8 cellular contexts compared by ENCODE assay signal in the genomic region with DNA sequence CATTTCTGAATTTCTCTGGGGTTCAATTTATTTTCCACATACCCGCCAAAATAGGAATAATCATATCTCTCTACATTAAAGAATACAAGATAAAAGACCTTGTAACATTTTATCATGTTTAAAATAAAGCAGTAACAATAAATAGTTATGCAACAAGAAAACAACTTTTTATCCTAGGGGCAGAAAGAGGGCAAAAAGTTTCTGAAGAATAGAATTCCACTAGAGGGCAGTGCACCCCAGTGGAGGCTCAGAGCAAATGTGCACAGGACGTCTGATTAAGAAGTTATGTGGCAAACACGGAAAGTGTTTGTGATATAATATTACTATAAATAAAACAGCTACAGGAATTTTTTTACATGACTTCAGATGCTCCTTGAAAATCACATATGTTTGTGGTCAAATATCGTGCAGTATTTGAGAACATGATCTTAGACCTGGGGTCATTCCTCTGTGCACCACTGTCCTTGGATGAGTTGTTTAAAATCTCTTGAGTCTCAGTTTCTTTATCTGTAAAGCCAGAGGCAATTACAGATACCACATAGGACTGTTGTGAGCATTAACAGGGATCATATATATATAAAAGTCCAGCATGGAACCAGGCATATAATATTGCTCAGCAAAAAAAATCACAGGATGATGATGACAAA. TPM values are rescaled to one million over a fixed set of nuclear protein-coding genes. Genes with fewer than 3 reads are reported as not detected.
A peak's percentile ranks its signal among the peaks of the same experiment; 100 is the strongest.
DNase-seq lines count a peak whose midpoint lies in the region; ATAC-seq and TF ChIP-seq lines count a peak whose summit lies in the region.

No MANE protein-coding gene starts in this region.

- H3K27me3 ChIP-seq in adipocyte (replicated peaks; ENCODE audit: control insufficient read depth, insufficient read depth, low read length) (no peaks in the 10 kb centered on the region), left ventricle myocardium inferior (ENCODE audit: low read depth) (no peaks in the 10 kb centered on the region), sigmoid colon (no peaks in the 10 kb centered on the region)

- H3K36me3 ChIP-seq in adipocyte (ENCODE audit: control insufficient read depth, insufficient read depth, low read length, severe bottlenecking) (no peaks in the 10 kb centered on the region), left ventricle myocardium inferior (no peaks in the 10 kb centered on the region), sigmoid colon (no peaks in the 10 kb centered on the region)

- no peak overlapping the region for H3K9ac ChIP-seq in adipocyte (ENCODE audit: low read length)

- H3K27ac ChIP-seq in left ventricle myocardium inferior (replicated peaks) (no peak overlapping the region), sigmoid colon (no peak overlapping the region)

- no peaks in the 10 kb centered on the region for H3K9me3 ChIP-seq in adipocyte (ENCODE audit: control insufficient read depth, low read length)
- no peaks in the 10 kb centered on the region for H3K9me3 ChIP-seq in left ventricle myocardium inferior (replicated peaks)
- H3K9me3 ChIP-seq in sigmoid colon, result no peaks in the 10 kb centered on the region

- no peak for TF ChIP-seq EP300 in sigmoid colon (IDR thresholded peaks at IDR 0.05)

- in situ Hi-C loops in G401 (cut with HindIII; ENCODE audit: low sequenced_read_pairs), result no loop called here
- in situ Hi-C loops in SK-MEL-5 (cut with HindIII; ENCODE audit: low pct_unique_long_range_greater_than_20kb, low sequenced_read_pairs), result no loop called here

- intact Hi-C loops in left ventricle myocardium inferior (cut with micrococcal nuclease) (loop anchor here (5.0 kb wide), 1 partner anchor 132 kb away; the partner anchor contains the start of gene ATP2C1), sigmoid colon (cut with DNase I) (loop anchor here (1.0 kb wide), 1 partner anchor 133 kb away; no protein-coding TSS in a partner anchor)

- TF ChIP-seq POLR2A in NB4 (IDR thresholded peaks at IDR 0.05; ENCODE audit: extremely low read depth, insufficient read length), result no peak
- TF ChIP-seq POLR2A in sigmoid colon (IDR thresholded peaks at IDR 0.05), result no peak

- DNase-seq in G401 (ENCODE audit: low spot score) (peak; percentile 68), H4 (ENCODE audit: low spot score) (peak; percentile 64), NB4 (ENCODE audit: low read depth) (peak; percentile 76), SK-MEL-5 (ENCODE audit: low read depth, low spot score) (peak; percentile 84), adipocyte (ENCODE audit: low read depth) (peak; percentile 86), left ventricle myocardium inferior (no peak), sigmoid colon (no peak)

- no peak for ATAC-seq in HG03039 (IDR thresholded peaks at IDR 0.05; ENCODE audit: unreplicated experiment)

- peak overlapping the region; percentile 18 for H3K4me3 ChIP-seq in NB4 (ENCODE audit: low read depth, low read length)
- no peak overlapping the region for H3K4me3 ChIP-seq in adipocyte (ENCODE audit: low read length)
- H3K4me3 ChIP-seq in left ventricle myocardium inferior, result no peak overlapping the region
- no peak overlapping the region for H3K4me3 ChIP-seq in sigmoid colon

- peaks cover 5% of the 10 kb centered on the region for H3K4me1 ChIP-seq in adipocyte (ENCODE audit: control insufficient read depth, insufficient read depth, low read length)
- H3K4me1 ChIP-seq in left ventricle myocardium inferior, result peaks cover 4% of the 10 kb centered on the region
- H3K4me1 ChIP-seq in sigmoid colon, result no peaks in the 10 kb centered on the region

- WGBS in sigmoid colon, 2 donors, result 0 to 1% methylated on average over 4 of the region's 4 CpGs

- TF ChIP-seq CTCF in NB4 (IDR thresholded peaks at IDR 0.05; ENCODE audit: low read depth, low read length) (peak; percentile 54), left ventricle myocardium inferior (IDR thresholded peaks at IDR 0.05; ENCODE audit: borderline replicate concordance) (peak; percentile 88), sigmoid colon (IDR thresholded peaks at IDR 0.05) (peak; percentile 36 to 75 (median 60))

RNA-seq across cellular contexts. Expression of gene PIK3R4, which starts 13.2 kb away (rescaled TPM):
- total RNA-seq in G401 (2014; rRNA removed; shearing (Covaris generic)), result 14.8 and 30.3 TPM in 2 replicates
- 37.0 and 41.7 TPM in 2 replicates for total RNA-seq in H4 (2014; rRNA removed; shearing (Covaris generic))
- 44.6 and 45.0 TPM in 2 replicates for total RNA-seq in SK-MEL-5 (2014; rRNA removed; shearing (Covaris generic))
- polyA plus RNA-seq in SK-MEL-5 (2015; cell fraction: cytosol; rRNA removed), result 36.6 and 40.5 TPM in 2 replicates
- 43.0 and 72.0 TPM in 2 replicates for polyA plus RNA-seq in SK-MEL-5 (2015; cell fraction: nucleus; rRNA removed)
- total RNA-seq in left ventricle myocardium inferior, result 13.8 TPM
- total RNA-seq in sigmoid colon, result 10 to 100 TPM; 25.8 to 39.2 (median 31.6) TPM
- 10 to 100 TPM in 2 of 3 donors, 1 to 10 TPM in 1; 9.6 to 20.0 (median 10.4) TPM for polyA plus RNA-seq in sigmoid colon

Comparison
In these comparisons a context has a peak if more than half of its experiments do, and no peak if none do; other contexts are left out.
1. DNase-seq: peak in G401 (single experiment), H4 (single experiment), NB4 (single experiment), SK-MEL-5 (single experiment) and adipocyte (single experiment); none in left ventricle myocardium inferior (single experiment) and sigmoid colon (single experiment).
2. Peak in every context shown above with its lines, with median percentiles within 50 percentile points of each other: CTCF ChIP-seq.